ENCODE assay signal across 8 cellular contexts in genomic region chrX:154051210-154051810, GRCh38. TPM values are rescaled to one million over a fixed set of nuclear protein-coding genes. Genes with fewer than 3 reads are reported as not detected.
DNase-seq lines count a peak whose midpoint lies in the region; ATAC-seq, FAIRE-seq and TF ChIP-seq lines count a peak whose summit lies in the region.

No MANE protein-coding gene starts in this region.

- TF ChIP-seq POLR2A in GM12892 (IDR thresholded peaks at IDR 0.05; ENCODE audit: low read depth, low read length) (no peak), GM18505 (IDR thresholded peaks at IDR 0.05; ENCODE audit: borderline replicate concordance, extremely low read depth, insufficient read depth, insufficient read length) (no peak)

- no peak overlapping the region for H3K9ac ChIP-seq in endodermal cell (ENCODE audit: extremely low read depth, low read length, poor library complexity, severe bottlenecking)

- H3K36me3 ChIP-seq in A673 (ENCODE audit: insufficient read depth, low read length, poor library complexity, severe bottlenecking): no peaks in the 10 kb centered on the region
- peaks cover 4% of the 10 kb centered on the region for H3K36me3 ChIP-seq in endodermal cell (ENCODE audit: control insufficient read depth, insufficient read depth, low read length)

- H3K27ac ChIP-seq in A673 (ENCODE audit: low read depth, low read length, poor library complexity, severe bottlenecking) (no peak overlapping the region), endodermal cell (ENCODE audit: low read depth, low read length) (no peak overlapping the region)

- peak overlapping the region; percentile 53 for H3K27ac Mint-ChIP-seq in endodermal cell
- H3K27ac Mint-ChIP-seq in natural killer cell: peak overlapping the region; percentile 37 to 78
- H3K27ac Mint-ChIP-seq in stimulated activated naive B cell treated with anti-CD40 and anti-IgM and Interleukin-4, amounts not matched to agents 10 μg/mL and 1 μg/mL and 100 μg/mL, for 72 hours: peak overlapping the region; percentile 27

- ATAC-seq in natural killer cell: peak; percentile 73 to 90 (median 84)
- peak; percentile 54 to 77 for ATAC-seq in stimulated activated naive B cell treated with anti-CD40 and anti-IgM and Interleukin-4, amounts not matched to agents 10 μg/mL and 1 μg/mL and 100 μg/mL, for 72 hours (replicated peaks)
- no peak for ATAC-seq in GM18505 (IDR thresholded peaks at IDR 0.05; ENCODE audit: unreplicated experiment)

- POLR2A ChIA-PET in A673 (lab: Charles Lee; ENCODE audit: low non-redundant PET): no interaction called here

- H3K9me3 ChIP-seq in A673 (ENCODE audit: low read depth, low read length, poor library complexity, severe bottlenecking) (no peaks in the 10 kb centered on the region), endodermal cell (ENCODE audit: control insufficient read depth, low read length) (no peaks in the 10 kb centered on the region)

- peak; percentile 94 for FAIRE-seq in GM12892 (lab: Jason Lieb, UNC)

- no peak overlapping the region for H3K4me3 ChIP-seq in A673 (ENCODE audit: low read depth, low read length, poor library complexity, severe bottlenecking)
- no peak overlapping the region for H3K4me3 ChIP-seq in endodermal cell (ENCODE audit: low read length)

- no peaks in the 10 kb centered on the region for H3K27me3 Mint-ChIP-seq in endodermal cell (ENCODE audit: insufficient read depth)
- H3K27me3 Mint-ChIP-seq in natural killer cell (ENCODE audit: low read depth in 2 of 2): no peaks in the 10 kb centered on the region
- no peaks in the 10 kb centered on the region for H3K27me3 Mint-ChIP-seq in stimulated activated naive B cell treated with anti-CD40 and anti-IgM and Interleukin-4, amounts not matched to agents 10 μg/mL and 1 μg/mL and 100 μg/mL, for 72 hours

- intact Hi-C loops in A673 (cut with micrococcal nuclease; ENCODE audit: unreplicated experiment) (loop anchor here (2.0 kb wide), 1 partner anchor 39 kb away; no protein-coding TSS in a partner anchor), natural killer cell (cut with micrococcal nuclease) (loop anchor here (1.0 kb wide), 1 partner anchor 38 kb away; no protein-coding TSS in a partner anchor)

- H3K27me3 ChIP-seq in A673 (replicated peaks; ENCODE audit: insufficient read depth, low read depth, low read length, poor library complexity) (no peaks in the 10 kb centered on the region), endodermal cell (ENCODE audit: control insufficient read depth, insufficient read depth, low read length, poor library complexity, severe bottlenecking) (no peaks in the 10 kb centered on the region)

- H3K4me1 ChIP-seq in A673 (ENCODE audit: insufficient read depth, low read length, poor library complexity, severe bottlenecking) (peaks cover 9% of the 10 kb centered on the region), endodermal cell (ENCODE audit: control insufficient read depth, insufficient read depth, low read length) (no peaks in the 10 kb centered on the region)

- peak; percentile 66 for DNase-seq in A673 (ENCODE audit: low spot score)
- peak; percentile 59 for DNase-seq in GM12892 (ENCODE audit: insufficient read length)
- peak; percentile 1 for DNase-seq in NCI-H524 treated with DMSO at 0.1 percent for 48 hours (lab: John Stamatoyannopoulos, UW)
- peak; percentile 85 for DNase-seq in activated CD8-positive, alpha-beta memory T cell treated with anti-CD3 and anti-CD28 coated beads for 24 hours
- DNase-seq in endodermal cell: peak; percentile 85
- peak; percentile 47 for DNase-seq in natural killer cell
- peak; percentile 23 for DNase-seq in stimulated activated naive B cell treated with anti-CD40 and anti-IgM and Interleukin-4, amounts not matched to agents 10 μg/mL and 1 μg/mL and 100 μg/mL, for 72 hours

- H3K4me3 Mint-ChIP-seq in endodermal cell: no peak overlapping the region
- no peak overlapping the region for H3K4me3 Mint-ChIP-seq in natural killer cell
- no peak overlapping the region for H3K4me3 Mint-ChIP-seq in stimulated activated naive B cell treated with anti-CD40 and anti-IgM and Interleukin-4, amounts not matched to agents 10 μg/mL and 1 μg/mL and 100 μg/mL, for 72 hours

- H3K9me3 Mint-ChIP-seq in endodermal cell: peaks cover 69% of the 10 kb centered on the region
- H3K9me3 Mint-ChIP-seq in natural killer cell: no peaks in the 10 kb centered on the region
- H3K9me3 Mint-ChIP-seq in stimulated activated naive B cell treated with anti-CD40 and anti-IgM and Interleukin-4, amounts not matched to agents 10 μg/mL and 1 μg/mL and 100 μg/mL, for 72 hours: no peaks in the 10 kb centered on the region

- no TSS peak for BruUV-seq in A673 (replicated peaks; lab: Mats Ljungman, UMichigan)

- CTCF ChIA-PET in A673 (lab: Charles Lee): no interaction called here

- H3K4me1 Mint-ChIP-seq in endodermal cell: peaks cover 21% of the 10 kb centered on the region
- H3K4me1 Mint-ChIP-seq in natural killer cell: peaks cover 28 to 47% of the 10 kb centered on the region in 2 donors
- H3K4me1 Mint-ChIP-seq in stimulated activated naive B cell treated with anti-CD40 and anti-IgM and Interleukin-4, amounts not matched to agents 10 μg/mL and 1 μg/mL and 100 μg/mL, for 72 hours: peaks cover 12 to 21% of the 10 kb centered on the region in 2 donors

- H3K36me3 Mint-ChIP-seq in endodermal cell (ENCODE audit: low read depth) (peaks cover 27% of the 10 kb centered on the region), natural killer cell (no peaks in the 10 kb centered on the region)
- peaks cover 9 to 12% of the 10 kb centered on the region in 2 donors for H3K36me3 Mint-ChIP-seq in stimulated activated naive B cell treated with anti-CD40 and anti-IgM and Interleukin-4, amounts not matched to agents 10 μg/mL and 1 μg/mL and 100 μg/mL, for 72 hours

- 53% methylated on average over 8 of the region's 8 CpGs; no CpG with 5 or more reads in 1 of the 2 experiments for WGBS in endodermal cell (ENCODE audit: insufficient coverage in 1 of 2, insufficient read length in 1 of 2), 2 experiments

- TF ChIP-seq CTCF in A673 (conservative IDR thresholded peaks at IDR 0.05; ENCODE audit: low read depth, low read length) (peak; percentile 85), endodermal cell (conservative IDR thresholded peaks at IDR 0.05) (peak; percentile 78), natural killer cell (IDR thresholded peaks at IDR 0.05) (peak; percentile 56)

RNA-seq across cellular contexts. Expression of gene IRAK1, which starts 31.6 kb away (rescaled TPM):
- total RNA-seq in A673 (2021): 118 and 147 TPM in 2 replicates
- polyA plus RNA-seq in GM12892 (2012; ENCODE audit: missing spikeins): 25.9 TPM
- total RNA-seq in endodermal cell: 10 to 100 TPM; 61.1 to 73.9 TPM
- 41.3 TPM for polyA plus RNA-seq in endodermal cell (2013, experiment 1 of 2)
- 36.5 TPM for polyA plus RNA-seq in endodermal cell (2013, experiment 2 of 2)
- total RNA-seq in natural killer cell: 100 to 1,000 TPM in 2 of 3 donors, 10 to 100 TPM in 1; 87.5 to 114 (median 107) TPM

RNA-seq across cellular contexts. Expression of gene MECP2, which starts 46.2 kb away (rescaled TPM):
- total RNA-seq in A673 (2021) (51.9 and 52.8 TPM in 2 replicates), endodermal cell (10 to 100 TPM; 34.4 to 35.3 TPM), natural killer cell (100 to 1,000 TPM; 177 to 198 (median 182) TPM)
- 17.3 TPM for polyA plus RNA-seq in GM12892 (2012; ENCODE audit: missing spikeins)
- polyA plus RNA-seq in endodermal cell (2013, experiment 1 of 2): 29.4 TPM
- polyA plus RNA-seq in endodermal cell (2013, experiment 2 of 2): 27.3 TPM

Comparison
In these comparisons a context has a peak if more than half of its experiments do, and no peak if none do; other contexts are left out.
1. DNase-seq: peak in every context shown above with its lines; median percentile 85 in activated CD8-positive, alpha-beta memory T cell treated with anti-CD3 and anti-CD28 coated beads for 24 hours; 85 in endodermal cell; 66 in A673; 59 in GM12892; 47 in natural killer cell; 23 in stimulated activated naive B cell treated with anti-CD40 and anti-IgM and Interleukin-4, amounts not matched to agents 10 μg/mL and 1 μg/mL and 100 μg/mL, for 72 hours; 1 in NCI-H524 treated with DMSO at 0.1 percent for 48 hours.